ENCODE assay signal across 15 cellular contexts in genomic region chr13:110699148-110700145, GRCh38. TPM values are rescaled to one million over a fixed set of nuclear protein-coding genes. Genes with fewer than 3 reads are reported as not detected.
DNase-seq lines count a peak whose midpoint lies in the region; ATAC-seq and TF ChIP-seq lines count a peak whose summit lies in the region.
"Had no signal": no experiment of that assay in that cellular context is flagged by ENCODE, and none has a peak within 500 bp of the region (broad histone marks: within the 10 kb centered on the region; RNA-seq: fewer than 3 reads in every experiment).

No MANE protein-coding gene starts in this region.

- peaks cover 50% of the 10 kb centered on the region for H3K4me1 Mint-ChIP-seq in activated T-cell treated with anti-CD3 and anti-CD28 coated beads, Interleukin-2, amount 50 U/mL, for 24 hours (ENCODE audit: low read depth)
- H3K4me1 Mint-ChIP-seq in naive thymus-derived CD8-positive, alpha-beta T cell = peaks cover 19 to 64% (median 51%) of the 10 kb centered on the region in 4 donors

- no peak for TF ChIP-seq CTCF in upper lobe of left lung (IDR thresholded peaks at IDR 0.05)

- H3K27ac Mint-ChIP-seq in activated T-cell treated with anti-CD3 and anti-CD28 coated beads, Interleukin-2, amount 50 U/mL, for 24 hours = peak overlapping the region; percentile 40
- peak overlapping the region in 1 of 10 donors; percentile 34 for H3K27ac Mint-ChIP-seq in naive thymus-derived CD8-positive, alpha-beta T cell
- H3K27ac Mint-ChIP-seq: activated naive CD4-positive, alpha-beta T cell treated with anti-CD3 and anti-CD28 coated beads, Interleukin-2, amount 10 ng/mL, durations not matched to agents 7 days and 5 days had no signal

- H3K4me3 ChIP-seq in upper lobe of left lung = no peak overlapping the region
- H3K4me3 ChIP-seq: gastrocnemius medialis, prostate gland had no signal

- H3K36me3 Mint-ChIP-seq in activated T-cell treated with anti-CD3 and anti-CD28 coated beads, Interleukin-2, amount 50 U/mL, for 24 hours (ENCODE audit: low read depth) = peaks cover 94% of the 10 kb centered on the region
- peaks cover 0 to 80% (median 8%) of the 10 kb centered on the region in 3 donors for H3K36me3 Mint-ChIP-seq in naive thymus-derived CD8-positive, alpha-beta T cell

- no peak for DNase-seq in activated T-cell treated with anti-CD3 and anti-CD28 coated beads, Interleukin-2, amount 50 U/mL, for 24 hours
- DNase-seq in activated T-cell treated with anti-CD3 and anti-CD28 coated beads, Interleukin-2, amount 50 U/mL, for 48 hours = no peak
- DNase-seq in MV-4-11 (lab: John Stamatoyannopoulos, UW) (peak; percentile 13), foreskin melanocyte (peak; percentile 68), upper lobe of left lung (no peak), dedifferentiated amniotic fluid mesenchymal stem cell (ENCODE audit: extremely low spot score) (no peak)
- DNase-seq in naive thymus-derived CD8-positive, alpha-beta T cell = no peak
- DNase-seq: activated naive CD4-positive, alpha-beta T cell treated with anti-CD3 and anti-CD28 coated beads, Interleukin-2, amount 10 ng/mL, durations not matched to agents 7 days and 5 days; gastrocnemius medialis; left ventricle myocardium superior; naive B cell; NCI-H1105; SHP77 had no signal

- H3K27me3 Mint-ChIP-seq in activated T-cell treated with anti-CD3 and anti-CD28 coated beads, Interleukin-2, amount 50 U/mL, for 24 hours = no peaks in the 10 kb centered on the region
- no peaks in the 10 kb centered on the region for H3K27me3 Mint-ChIP-seq in naive thymus-derived CD8-positive, alpha-beta T cell
- H3K27me3 Mint-ChIP-seq: activated naive CD4-positive, alpha-beta T cell treated with anti-CD3 and anti-CD28 coated beads, Interleukin-2, amount 10 ng/mL, durations not matched to agents 7 days and 5 days; naive B cell had no signal

- H3K36me3 ChIP-seq in upper lobe of left lung = peaks cover 6 to 73% (median 33%) of the 10 kb centered on the region in 4 donors
- H3K36me3 ChIP-seq: prostate gland had no signal

- TF ChIP-seq POLR2A in upper lobe of left lung (IDR thresholded peaks at IDR 0.05) = no peak

- H3K27me3 ChIP-seq in upper lobe of left lung = no peaks in the 10 kb centered on the region
- H3K27me3 ChIP-seq: gastrocnemius medialis had no signal

- H3K4me1 ChIP-seq in upper lobe of left lung = peaks cover 15 to 32% (median 20%) of the 10 kb centered on the region in 4 donors
- H3K4me1 ChIP-seq: prostate gland had no signal

- POLR2A ChIA-PET in naive thymus-derived CD8-positive, alpha-beta T cell (lab: Charles Lee) = no interaction called here

- H3K9me3 Mint-ChIP-seq in activated T-cell treated with anti-CD3 and anti-CD28 coated beads, Interleukin-2, amount 50 U/mL, for 24 hours = no peaks in the 10 kb centered on the region
- no peaks in the 10 kb centered on the region for H3K9me3 Mint-ChIP-seq in naive thymus-derived CD8-positive, alpha-beta T cell
- H3K9me3 Mint-ChIP-seq: activated naive CD4-positive, alpha-beta T cell treated with anti-CD3 and anti-CD28 coated beads, Interleukin-2, amount 10 ng/mL, durations not matched to agents 7 days and 5 days; naive B cell had no signal

- 72 to 81% methylated on average over 11 to 15 of the region's 15 CpGs for WGBS in upper lobe of left lung, 2 donors

- peak in 1 of 2 donors; percentile 44 for ATAC-seq in upper lobe of left lung (ENCODE audit: low FRiP score in 2 of 2)
- no peak for ATAC-seq in naive thymus-derived CD8-positive, alpha-beta T cell
- ATAC-seq in GM18858 (IDR thresholded peaks at IDR 0.05; ENCODE audit: unreplicated experiment) = no peak
- ATAC-seq: gastrocnemius medialis, left ventricle myocardium superior had no signal

- peak overlapping the region; percentile 35 to 63 (median 45) for H3K27ac ChIP-seq in upper lobe of left lung
- H3K27ac ChIP-seq: prostate gland had no signal

- TF ChIP-seq EP300 in upper lobe of left lung (IDR thresholded peaks at IDR 0.05) = no peak

- no peak overlapping the region for H3K4me3 Mint-ChIP-seq in activated T-cell treated with anti-CD3 and anti-CD28 coated beads, Interleukin-2, amount 50 U/mL, for 24 hours
- no peak overlapping the region for H3K4me3 Mint-ChIP-seq in naive thymus-derived CD8-positive, alpha-beta T cell
- H3K4me3 Mint-ChIP-seq: activated naive CD4-positive, alpha-beta T cell treated with anti-CD3 and anti-CD28 coated beads, Interleukin-2, amount 10 ng/mL, durations not matched to agents 7 days and 5 days had no signal

- no peaks in the 10 kb centered on the region for H3K9me3 ChIP-seq in upper lobe of left lung
- H3K9me3 ChIP-seq: gastrocnemius medialis, prostate gland had no signal

RNA-seq across cellular contexts. Expression of gene CARS2, which starts 6.5 kb away (rescaled TPM):
- total RNA-seq in upper lobe of left lung = 100 to 1,000 TPM in 1 of 6 donors, 10 to 100 TPM in 5; 53.2 to 107 (median 63.0) TPM
- total RNA-seq in naive thymus-derived CD8-positive, alpha-beta T cell = 100 to 1,000 TPM; 110 to 124 TPM
- 10 to 100 TPM; 35.9 to 47.1 (median 44.0) TPM for polyA plus RNA-seq in naive thymus-derived CD8-positive, alpha-beta T cell

RNA-seq across cellular contexts. Expression of gene ING1, which starts 14.1 kb away (rescaled TPM):
- total RNA-seq in upper lobe of left lung = 10 to 100 TPM; 11.8 to 31.4 (median 17.9) TPM
- 10 to 100 TPM; 22.5 to 23.9 TPM for total RNA-seq in naive thymus-derived CD8-positive, alpha-beta T cell
- polyA plus RNA-seq in naive thymus-derived CD8-positive, alpha-beta T cell = 10 to 100 TPM in 2 of 3 donors, 1 to 10 TPM in 1; 7.9 to 17.5 (median 10.7) TPM

Comparison
In these comparisons a context has a peak if more than half of its experiments do, and no peak if none do; other contexts are left out.
1. DNase-seq: peak in MV-4-11 (single experiment) and foreskin melanocyte (single experiment); none in activated T-cell treated with anti-CD3 and anti-CD28 coated beads, Interleukin-2, amount 50 U/mL, for 24 hours (single experiment), activated T-cell treated with anti-CD3 and anti-CD28 coated beads, Interleukin-2, amount 50 U/mL, for 48 hours (0 of 2), upper lobe of left lung (0 of 2), naive thymus-derived CD8-positive, alpha-beta T cell (0 of 10) and dedifferentiated amniotic fluid mesenchymal stem cell (single experiment).